1 cellular context compared by ENCODE assay signal in the genomic region with DNA sequence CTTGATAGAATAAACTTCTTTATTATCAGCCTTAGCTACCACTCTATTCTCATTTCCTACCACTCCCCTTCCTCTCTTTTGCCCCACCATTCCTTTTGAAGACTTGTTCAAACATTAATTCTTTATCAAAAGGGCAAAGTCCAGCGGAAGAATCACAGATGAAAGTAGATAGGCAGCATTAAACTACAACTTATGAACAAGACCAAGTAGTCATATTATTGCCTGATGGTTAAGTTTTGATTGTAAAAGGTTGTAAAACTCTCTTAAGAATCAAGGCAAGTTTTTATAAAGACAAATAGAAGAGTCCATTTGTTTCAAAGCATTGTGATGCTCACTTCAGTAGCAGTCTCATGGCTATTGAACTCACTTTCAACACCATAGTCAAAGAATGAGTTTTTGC.
TF ChIP-seq lines count a peak whose summit lies in the region.

No MANE protein-coding gene starts in this region.

TF ChIP-seq in HepG2, 621 proteins besides CTCF, POLR2A, EP300 and RAD21 (continued from another document and continues in another):
- TF ChIP-seq, protein P1, sequence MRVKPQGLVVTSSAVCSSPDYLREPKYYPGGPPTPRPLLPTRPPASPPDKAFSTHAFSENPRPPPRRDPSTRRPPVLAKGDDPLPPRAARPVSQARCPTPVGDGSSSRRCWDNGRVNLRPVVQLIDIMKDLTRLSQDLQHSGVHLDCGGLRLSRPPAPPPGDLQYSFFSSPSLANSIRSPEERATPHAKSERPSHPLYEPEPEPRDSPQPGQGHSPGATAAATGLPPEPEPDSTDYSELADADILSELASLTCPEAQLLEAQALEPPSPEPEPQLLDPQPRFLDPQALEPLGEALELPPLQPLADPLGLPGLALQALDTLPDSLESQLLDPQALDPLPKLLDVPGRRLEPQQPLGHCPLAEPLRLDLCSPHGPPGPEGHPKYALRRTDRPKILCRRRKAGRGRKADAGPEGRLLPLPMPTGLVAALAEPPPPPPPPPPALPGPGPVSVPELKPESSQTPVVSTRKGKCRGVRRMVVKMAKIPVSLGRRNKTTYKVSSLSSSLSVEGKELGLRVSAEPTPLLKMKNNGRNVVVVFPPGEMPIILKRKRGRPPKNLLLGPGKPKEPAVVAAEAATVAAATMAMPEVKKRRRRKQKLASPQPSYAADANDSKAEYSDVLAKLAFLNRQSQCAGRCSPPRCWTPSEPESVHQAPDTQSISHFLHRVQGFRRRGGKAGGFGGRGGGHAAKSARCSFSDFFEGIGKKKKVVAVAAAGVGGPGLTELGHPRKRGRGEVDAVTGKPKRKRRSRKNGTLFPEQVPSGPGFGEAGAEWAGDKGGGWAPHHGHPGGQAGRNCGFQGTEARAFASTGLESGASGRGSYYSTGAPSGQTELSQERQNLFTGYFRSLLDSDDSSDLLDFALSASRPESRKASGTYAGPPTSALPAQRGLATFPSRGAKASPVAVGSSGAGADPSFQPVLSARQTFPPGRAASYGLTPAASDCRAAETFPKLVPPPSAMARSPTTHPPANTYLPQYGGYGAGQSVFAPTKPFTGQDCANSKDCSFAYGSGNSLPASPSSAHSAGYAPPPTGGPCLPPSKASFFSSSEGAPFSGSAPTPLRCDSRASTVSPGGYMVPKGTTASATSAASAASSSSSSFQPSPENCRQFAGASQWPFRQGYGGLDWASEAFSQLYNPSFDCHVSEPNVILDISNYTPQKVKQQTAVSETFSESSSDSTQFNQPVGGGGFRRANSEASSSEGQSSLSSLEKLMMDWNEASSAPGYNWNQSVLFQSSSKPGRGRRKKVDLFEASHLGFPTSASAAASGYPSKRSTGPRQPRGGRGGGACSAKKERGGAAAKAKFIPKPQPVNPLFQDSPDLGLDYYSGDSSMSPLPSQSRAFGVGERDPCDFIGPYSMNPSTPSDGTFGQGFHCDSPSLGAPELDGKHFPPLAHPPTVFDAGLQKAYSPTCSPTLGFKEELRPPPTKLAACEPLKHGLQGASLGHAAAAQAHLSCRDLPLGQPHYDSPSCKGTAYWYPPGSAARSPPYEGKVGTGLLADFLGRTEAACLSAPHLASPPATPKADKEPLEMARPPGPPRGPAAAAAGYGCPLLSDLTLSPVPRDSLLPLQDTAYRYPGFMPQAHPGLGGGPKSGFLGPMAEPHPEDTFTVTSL (CRISPR knock-in tag; IDR thresholded peaks at IDR 0.05; ENCODE audit: borderline replicate concordance): peak; percentile 87; the same call in 1 of the 2 replicates
- TF ChIP-seq IKZF1 (IDR thresholded peaks at IDR 0.05) (no peak), POLR2AphosphoS5 (IDR thresholded peaks at IDR 0.05; ENCODE audit: low read depth, low read length) (no peak), HMG20A (CRISPR knock-in tag; IDR thresholded peaks at IDR 0.05; ENCODE audit: borderline replicate concordance) (peak; percentile 69; the same call in 1 of the 2 replicates), GATA4 (IDR thresholded peaks at IDR 0.05; ENCODE audit: borderline replicate concordance, low read depth) (peak; percentile 85; the same call in 1 of the 2 replicates), SOX13 (IDR thresholded peaks at IDR 0.05) (no peak), SOX13 (CRISPR knock-in tag; conservative IDR thresholded peaks at IDR 0.05 in 1 of 2, IDR thresholded peaks at IDR 0.05 in 1 of 2) (peak in 1 of 2 experiments; percentile 80; a peak in 2 of 4 replicates), NCOR1 (IDR thresholded peaks at IDR 0.05; ENCODE audit: borderline replicate concordance, low read length) (peak; percentile 68; the same call in 1 of the 2 replicates), HMG20B (CRISPR knock-in tag; conservative IDR thresholded peaks at IDR 0.05) (no peak), DNMT1 (CRISPR knock-in tag; IDR thresholded peaks at IDR 0.05) (no peak), HDAC1 (CRISPR knock-in tag; IDR thresholded peaks at IDR 0.05) (peak; percentile 54), KLF13 (CRISPR knock-in tag; IDR thresholded peaks at IDR 0.05) (no peak), ZFP36L2 (CRISPR knock-in tag; IDR thresholded peaks at IDR 0.05) (no peak), MED13 (CRISPR knock-in tag; IDR thresholded peaks at IDR 0.05) (0 out of 2 replicates have a peak, but pooled peaks have one; percentile 51), GABPA (IDR thresholded peaks at IDR 0.05; ENCODE audit: low read depth, low read length) (no peak), GABPA (CRISPR knock-in tag; IDR thresholded peaks at IDR 0.05; ENCODE audit: low read depth) (0 out of 2 replicates have a peak, but pooled peaks have one; percentile 20), CREM (IDR thresholded peaks at IDR 0.05) (peak; percentile 72), CREM (CRISPR knock-in tag; IDR thresholded peaks at IDR 0.05) (no peak), POGZ (CRISPR knock-in tag; IDR thresholded peaks at IDR 0.05) (peak; percentile 77), EHMT2 (IDR thresholded peaks at IDR 0.05; ENCODE audit: borderline replicate concordance, low read depth, low read length) (peak; percentile 88; the same call in 1 of the 2 replicates)
- TF ChIP-seq, protein P2, sequence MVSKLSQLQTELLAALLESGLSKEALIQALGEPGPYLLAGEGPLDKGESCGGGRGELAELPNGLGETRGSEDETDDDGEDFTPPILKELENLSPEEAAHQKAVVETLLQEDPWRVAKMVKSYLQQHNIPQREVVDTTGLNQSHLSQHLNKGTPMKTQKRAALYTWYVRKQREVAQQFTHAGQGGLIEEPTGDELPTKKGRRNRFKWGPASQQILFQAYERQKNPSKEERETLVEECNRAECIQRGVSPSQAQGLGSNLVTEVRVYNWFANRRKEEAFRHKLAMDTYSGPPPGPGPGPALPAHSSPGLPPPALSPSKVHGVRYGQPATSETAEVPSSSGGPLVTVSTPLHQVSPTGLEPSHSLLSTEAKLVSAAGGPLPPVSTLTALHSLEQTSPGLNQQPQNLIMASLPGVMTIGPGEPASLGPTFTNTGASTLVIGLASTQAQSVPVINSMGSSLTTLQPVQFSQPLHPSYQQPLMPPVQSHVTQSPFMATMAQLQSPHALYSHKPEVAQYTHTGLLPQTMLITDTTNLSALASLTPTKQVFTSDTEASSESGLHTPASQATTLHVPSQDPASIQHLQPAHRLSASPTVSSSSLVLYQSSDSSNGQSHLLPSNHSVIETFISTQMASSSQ (IDR thresholded peaks at IDR 0.05; ENCODE audit: low read depth): peak; percentile 77
- TF ChIP-seq, protein P2 (CRISPR knock-in tag; IDR thresholded peaks at IDR 0.05; ENCODE audit: borderline replicate concordance): peak; percentile 73; the same call in 1 of the 2 replicates
- TF ChIP-seq, protein P3, sequence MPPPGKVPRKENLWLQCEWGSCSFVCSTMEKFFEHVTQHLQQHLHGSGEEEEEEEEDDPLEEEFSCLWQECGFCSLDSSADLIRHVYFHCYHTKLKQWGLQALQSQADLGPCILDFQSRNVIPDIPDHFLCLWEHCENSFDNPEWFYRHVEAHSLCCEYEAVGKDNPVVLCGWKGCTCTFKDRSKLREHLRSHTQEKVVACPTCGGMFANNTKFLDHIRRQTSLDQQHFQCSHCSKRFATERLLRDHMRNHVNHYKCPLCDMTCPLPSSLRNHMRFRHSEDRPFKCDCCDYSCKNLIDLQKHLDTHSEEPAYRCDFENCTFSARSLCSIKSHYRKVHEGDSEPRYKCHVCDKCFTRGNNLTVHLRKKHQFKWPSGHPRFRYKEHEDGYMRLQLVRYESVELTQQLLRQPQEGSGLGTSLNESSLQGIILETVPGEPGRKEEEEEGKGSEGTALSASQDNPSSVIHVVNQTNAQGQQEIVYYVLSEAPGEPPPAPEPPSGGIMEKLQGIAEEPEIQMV (CRISPR knock-in tag; IDR thresholded peaks at IDR 0.05; ENCODE audit: low read depth): no peak
- TF ChIP-seq, protein P4, sequence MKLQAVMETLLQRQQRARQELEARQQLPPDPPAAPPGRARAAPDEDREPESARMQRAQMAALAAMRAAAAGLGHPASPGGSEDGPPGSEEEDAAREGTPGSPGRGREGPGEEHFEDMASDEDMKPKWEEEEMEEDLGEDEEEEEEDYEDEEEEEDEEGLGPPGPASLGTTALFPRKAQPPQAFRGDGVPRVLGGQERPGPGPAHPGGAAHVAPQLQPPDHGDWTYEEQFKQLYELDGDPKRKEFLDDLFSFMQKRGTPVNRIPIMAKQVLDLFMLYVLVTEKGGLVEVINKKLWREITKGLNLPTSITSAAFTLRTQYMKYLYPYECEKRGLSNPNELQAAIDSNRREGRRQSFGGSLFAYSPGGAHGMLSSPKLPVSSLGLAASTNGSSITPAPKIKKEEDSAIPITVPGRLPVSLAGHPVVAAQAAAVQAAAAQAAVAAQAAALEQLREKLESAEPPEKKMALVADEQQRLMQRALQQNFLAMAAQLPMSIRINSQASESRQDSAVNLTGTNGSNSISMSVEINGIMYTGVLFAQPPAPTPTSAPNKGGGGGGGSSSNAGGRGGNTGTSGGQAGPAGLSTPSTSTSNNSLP (IDR thresholded peaks at IDR 0.05; ENCODE audit: low read depth, low read length): peak; percentile 73
- TF ChIP-seq, protein P5, sequence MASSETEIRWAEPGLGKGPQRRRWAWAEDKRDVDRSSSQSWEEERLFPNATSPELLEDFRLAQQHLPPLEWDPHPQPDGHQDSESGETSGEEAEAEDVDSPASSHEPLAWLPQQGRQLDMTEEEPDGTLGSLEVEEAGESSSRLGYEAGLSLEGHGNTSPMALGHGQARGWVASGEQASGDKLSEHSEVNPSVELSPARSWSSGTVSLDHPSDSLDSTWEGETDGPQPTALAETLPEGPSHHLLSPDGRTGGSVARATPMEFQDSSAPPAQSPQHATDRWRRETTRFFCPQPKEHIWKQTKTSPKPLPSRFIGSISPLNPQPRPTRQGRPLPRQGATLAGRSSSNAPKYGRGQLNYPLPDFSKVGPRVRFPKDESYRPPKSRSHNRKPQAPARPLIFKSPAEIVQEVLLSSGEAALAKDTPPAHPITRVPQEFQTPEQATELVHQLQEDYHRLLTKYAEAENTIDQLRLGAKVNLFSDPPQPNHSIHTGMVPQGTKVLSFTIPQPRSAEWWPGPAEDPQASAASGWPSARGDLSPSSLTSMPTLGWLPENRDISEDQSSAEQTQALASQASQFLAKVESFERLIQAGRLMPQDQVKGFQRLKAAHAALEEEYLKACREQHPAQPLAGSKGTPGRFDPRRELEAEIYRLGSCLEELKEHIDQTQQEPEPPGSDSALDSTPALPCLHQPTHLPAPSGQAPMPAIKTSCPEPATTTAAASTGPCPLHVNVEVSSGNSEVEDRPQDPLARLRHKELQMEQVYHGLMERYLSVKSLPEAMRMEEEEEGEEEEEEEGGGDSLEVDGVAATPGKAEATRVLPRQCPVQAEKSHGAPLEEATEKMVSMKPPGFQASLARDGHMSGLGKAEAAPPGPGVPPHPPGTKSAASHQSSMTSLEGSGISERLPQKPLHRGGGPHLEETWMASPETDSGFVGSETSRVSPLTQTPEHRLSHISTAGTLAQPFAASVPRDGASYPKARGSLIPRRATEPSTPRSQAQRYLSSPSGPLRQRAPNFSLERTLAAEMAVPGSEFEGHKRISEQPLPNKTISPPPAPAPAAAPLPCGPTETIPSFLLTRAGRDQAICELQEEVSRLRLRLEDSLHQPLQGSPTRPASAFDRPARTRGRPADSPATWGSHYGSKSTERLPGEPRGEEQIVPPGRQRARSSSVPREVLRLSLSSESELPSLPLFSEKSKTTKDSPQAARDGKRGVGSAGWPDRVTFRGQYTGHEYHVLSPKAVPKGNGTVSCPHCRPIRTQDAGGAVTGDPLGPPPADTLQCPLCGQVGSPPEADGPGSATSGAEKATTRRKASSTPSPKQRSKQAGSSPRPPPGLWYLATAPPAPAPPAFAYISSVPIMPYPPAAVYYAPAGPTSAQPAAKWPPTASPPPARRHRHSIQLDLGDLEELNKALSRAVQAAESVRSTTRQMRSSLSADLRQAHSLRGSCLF (CRISPR knock-in tag; IDR thresholded peaks at IDR 0.05; ENCODE audit: borderline replicate concordance): no peak
- TF ChIP-seq, protein P6, sequence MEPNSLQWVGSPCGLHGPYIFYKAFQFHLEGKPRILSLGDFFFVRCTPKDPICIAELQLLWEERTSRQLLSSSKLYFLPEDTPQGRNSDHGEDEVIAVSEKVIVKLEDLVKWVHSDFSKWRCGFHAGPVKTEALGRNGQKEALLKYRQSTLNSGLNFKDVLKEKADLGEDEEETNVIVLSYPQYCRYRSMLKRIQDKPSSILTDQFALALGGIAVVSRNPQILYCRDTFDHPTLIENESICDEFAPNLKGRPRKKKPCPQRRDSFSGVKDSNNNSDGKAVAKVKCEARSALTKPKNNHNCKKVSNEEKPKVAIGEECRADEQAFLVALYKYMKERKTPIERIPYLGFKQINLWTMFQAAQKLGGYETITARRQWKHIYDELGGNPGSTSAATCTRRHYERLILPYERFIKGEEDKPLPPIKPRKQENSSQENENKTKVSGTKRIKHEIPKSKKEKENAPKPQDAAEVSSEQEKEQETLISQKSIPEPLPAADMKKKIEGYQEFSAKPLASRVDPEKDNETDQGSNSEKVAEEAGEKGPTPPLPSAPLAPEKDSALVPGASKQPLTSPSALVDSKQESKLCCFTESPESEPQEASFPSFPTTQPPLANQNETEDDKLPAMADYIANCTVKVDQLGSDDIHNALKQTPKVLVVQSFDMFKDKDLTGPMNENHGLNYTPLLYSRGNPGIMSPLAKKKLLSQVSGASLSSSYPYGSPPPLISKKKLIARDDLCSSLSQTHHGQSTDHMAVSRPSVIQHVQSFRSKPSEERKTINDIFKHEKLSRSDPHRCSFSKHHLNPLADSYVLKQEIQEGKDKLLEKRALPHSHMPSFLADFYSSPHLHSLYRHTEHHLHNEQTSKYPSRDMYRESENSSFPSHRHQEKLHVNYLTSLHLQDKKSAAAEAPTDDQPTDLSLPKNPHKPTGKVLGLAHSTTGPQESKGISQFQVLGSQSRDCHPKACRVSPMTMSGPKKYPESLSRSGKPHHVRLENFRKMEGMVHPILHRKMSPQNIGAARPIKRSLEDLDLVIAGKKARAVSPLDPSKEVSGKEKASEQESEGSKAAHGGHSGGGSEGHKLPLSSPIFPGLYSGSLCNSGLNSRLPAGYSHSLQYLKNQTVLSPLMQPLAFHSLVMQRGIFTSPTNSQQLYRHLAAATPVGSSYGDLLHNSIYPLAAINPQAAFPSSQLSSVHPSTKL (CRISPR knock-in tag; IDR thresholded peaks at IDR 0.05): peak; percentile 79; the same call in 1 of the 2 replicates
- TF ChIP-seq, protein P7, sequence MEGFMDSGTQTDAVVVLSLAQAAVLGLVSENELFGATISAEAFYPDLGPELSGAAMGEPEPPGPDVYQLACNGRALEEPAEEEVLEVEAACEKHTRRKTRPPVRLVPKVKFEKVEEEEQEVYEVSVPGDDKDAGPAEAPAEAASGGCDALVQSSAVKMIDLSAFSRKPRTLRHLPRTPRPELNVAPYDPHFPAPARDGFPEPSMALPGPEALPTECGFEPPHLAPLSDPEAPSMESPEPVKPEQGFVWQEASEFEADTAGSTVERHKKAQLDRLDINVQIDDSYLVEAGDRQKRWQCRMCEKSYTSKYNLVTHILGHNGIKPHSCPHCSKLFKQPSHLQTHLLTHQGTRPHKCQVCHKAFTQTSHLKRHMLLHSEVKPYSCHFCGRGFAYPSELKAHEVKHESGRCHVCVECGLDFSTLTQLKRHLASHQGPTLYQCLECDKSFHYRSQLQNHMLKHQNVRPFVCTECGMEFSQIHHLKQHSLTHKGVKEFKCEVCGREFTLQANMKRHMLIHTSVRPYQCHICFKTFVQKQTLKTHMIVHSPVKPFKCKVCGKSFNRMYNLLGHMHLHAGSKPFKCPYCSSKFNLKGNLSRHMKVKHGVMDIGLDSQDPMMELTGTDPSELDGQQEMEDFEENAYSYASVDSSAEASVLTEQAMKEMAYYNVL (CRISPR knock-in tag; IDR thresholded peaks at IDR 0.05; ENCODE audit: borderline replicate concordance): peak; percentile 78
